ENCODE assay signal across 9 cellular contexts in the genomic region with DNA sequence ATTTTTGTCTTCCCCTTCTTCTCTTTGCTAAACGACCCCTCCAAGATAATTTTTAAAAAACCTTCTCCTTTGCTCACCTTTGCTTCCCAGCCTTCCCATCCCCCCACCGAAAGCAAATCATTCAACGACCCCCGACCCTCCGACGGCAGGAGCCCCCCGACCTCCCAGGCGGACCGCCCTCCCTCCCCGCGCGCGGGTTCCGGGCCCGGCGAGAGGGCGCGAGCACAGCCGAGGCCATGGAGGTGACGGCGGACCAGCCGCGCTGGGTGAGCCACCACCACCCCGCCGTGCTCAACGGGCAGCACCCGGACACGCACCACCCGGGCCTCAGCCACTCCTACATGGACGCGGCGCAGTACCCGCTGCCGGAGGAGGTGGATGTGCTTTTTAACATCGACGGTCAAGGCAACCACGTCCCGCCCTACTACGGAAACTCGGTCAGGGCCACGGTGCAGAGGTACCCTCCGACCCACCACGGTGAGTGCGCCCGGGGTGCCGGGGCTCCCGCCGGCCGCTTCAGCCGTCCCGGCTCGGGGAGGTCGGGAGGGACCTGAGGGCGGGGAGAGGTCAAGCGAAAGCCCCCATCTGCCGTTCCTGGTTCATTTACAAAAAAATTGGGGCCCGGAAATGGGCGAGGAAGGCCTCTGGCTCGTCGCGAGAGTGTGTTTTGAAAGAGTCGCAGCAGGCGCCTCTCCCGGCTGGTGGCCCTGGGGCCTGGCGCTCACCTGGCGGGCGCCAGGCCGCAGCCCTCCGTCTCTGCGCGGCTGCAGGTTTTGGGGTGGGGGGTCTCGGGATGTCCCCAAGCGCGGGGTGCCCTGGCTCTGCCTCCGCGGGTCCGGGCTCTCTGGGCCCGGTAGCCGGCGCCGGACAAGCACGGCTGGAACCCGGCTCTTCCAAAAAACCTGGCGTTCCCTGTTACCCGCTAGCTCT. TPM values are rescaled to one million over a fixed set of nuclear protein-coding genes. Genes with fewer than 3 reads are reported as not detected.
A peak's percentile ranks its signal among the peaks of the same experiment; 100 is the strongest.
DNase-seq lines count a peak whose midpoint lies in the region; ATAC-seq and TF ChIP-seq lines count a peak whose summit lies in the region.
"Had no signal": no experiment of that assay in that cellular context is flagged by ENCODE, and none has a peak within 500 bp of the region (broad histone marks: within the 10 kb centered on the region; RNA-seq: fewer than 3 reads in every experiment).

No MANE protein-coding gene starts in this region.

- DNase-seq in activated CD8-positive, alpha-beta memory T cell treated with anti-CD3 and anti-CD28 coated beads, Interleukin-2, amount 10 ng/mL, durations not matched to agents 7 days and 5 days: peak; percentile 66
- DNase-seq in right atrium auricular region (ENCODE audit: low spot score): no peak
- DNase-seq: NCI-H82 had no signal

- H3K4me3 ChIP-seq in right atrium auricular region (peak overlapping the region; percentile 37 to 56), skeletal muscle satellite cell (ENCODE audit: low read length) (peak overlapping the region; percentile 78)

- peaks cover 18% of the 10 kb centered on the region for H3K27me3 Mint-ChIP-seq in activated CD8-positive, alpha-beta memory T cell treated with anti-CD3 and anti-CD28 coated beads, Interleukin-2, amount 10 ng/mL, durations not matched to agents 7 days and 5 days

- H3K9me3 ChIP-seq in right atrium auricular region (no peaks in the 10 kb centered on the region), skeletal muscle satellite cell (replicated peaks; ENCODE audit: low read length) (no peaks in the 10 kb centered on the region)

- ATAC-seq in GM18498 (IDR thresholded peaks at IDR 0.05; ENCODE audit: unreplicated experiment): peak; percentile 6
- ATAC-seq in activated CD8-positive, alpha-beta memory T cell treated with anti-CD3 and anti-CD28 coated beads, Interleukin-2, amount 10 ng/mL, durations not matched to agents 7 days and 5 days: no peak
- no peak for ATAC-seq in HG02759 (IDR thresholded peaks at IDR 0.05; ENCODE audit: unreplicated experiment)
- no peak for ATAC-seq in HG02885 (IDR thresholded peaks at IDR 0.05; ENCODE audit: poor library complexity, unreplicated experiment)
- ATAC-seq in GM19395 (IDR thresholded peaks at IDR 0.05; ENCODE audit: unreplicated experiment): no peak
- ATAC-seq in GM21576 (IDR thresholded peaks at IDR 0.05; ENCODE audit: unreplicated experiment): no peak

- H3K9ac ChIP-seq in skeletal muscle satellite cell (ENCODE audit: low read depth, low read length): peak overlapping the region; percentile 61

- H3K27ac Mint-ChIP-seq in activated CD8-positive, alpha-beta memory T cell treated with anti-CD3 and anti-CD28 coated beads, Interleukin-2, amount 10 ng/mL, durations not matched to agents 7 days and 5 days: peak overlapping the region; percentile 96

- peak overlapping the region; percentile 90 for H3K4me2 ChIP-seq in skeletal muscle satellite cell (ENCODE audit: low read length)

- H3K4me1 Mint-ChIP-seq in activated CD8-positive, alpha-beta memory T cell treated with anti-CD3 and anti-CD28 coated beads, Interleukin-2, amount 10 ng/mL, durations not matched to agents 7 days and 5 days: peaks cover 52% of the 10 kb centered on the region

- H3K27ac ChIP-seq in right atrium auricular region: peak overlapping the region; percentile 53 to 57

- H3K27me3 ChIP-seq in right atrium auricular region: peaks cover 35 to 51% of the 10 kb centered on the region in 2 donors
- H3K27me3 ChIP-seq in skeletal muscle satellite cell (ENCODE audit: control insufficient read depth, insufficient read depth, low read length): peaks cover 25% of the 10 kb centered on the region

- peaks cover 52% of the 10 kb centered on the region for H3K36me3 Mint-ChIP-seq in activated CD8-positive, alpha-beta memory T cell treated with anti-CD3 and anti-CD28 coated beads, Interleukin-2, amount 10 ng/mL, durations not matched to agents 7 days and 5 days

- H3K4me1 ChIP-seq in right atrium auricular region (peaks cover 0 to 52% of the 10 kb centered on the region in 2 donors), skeletal muscle satellite cell (ENCODE audit: control insufficient read depth, insufficient read depth, low read length) (peaks cover 36% of the 10 kb centered on the region)

- H3K36me3 ChIP-seq in right atrium auricular region: no peaks in the 10 kb centered on the region
- peaks cover 9% of the 10 kb centered on the region for H3K36me3 ChIP-seq in skeletal muscle satellite cell (ENCODE audit: insufficient read depth, low read length)

- TF ChIP-seq CTCF in right atrium auricular region (IDR thresholded peaks at IDR 0.05): no peak

- no peaks in the 10 kb centered on the region for H3K9me3 Mint-ChIP-seq in activated CD8-positive, alpha-beta memory T cell treated with anti-CD3 and anti-CD28 coated beads, Interleukin-2, amount 10 ng/mL, durations not matched to agents 7 days and 5 days (ENCODE audit: low read depth)

- H3K4me3 Mint-ChIP-seq in activated CD8-positive, alpha-beta memory T cell treated with anti-CD3 and anti-CD28 coated beads, Interleukin-2, amount 10 ng/mL, durations not matched to agents 7 days and 5 days: peak overlapping the region; percentile 91

- CTCF ChIA-PET in activated CD8-positive, alpha-beta memory T cell treated with anti-CD3 and anti-CD28 coated beads, Interleukin-2, amount 10 ng/mL, durations not matched to agents 7 days and 5 days (lab: Charles Lee): no interaction called here

RNA-seq across cellular contexts. Expression of gene GATA3, which starts 1.2 kb away (rescaled TPM):
- total RNA-seq in activated CD8-positive, alpha-beta memory T cell treated with anti-CD3 and anti-CD28 coated beads, Interleukin-2, amount 10 ng/mL, durations not matched to agents 7 days and 5 days: 10 to 100 TPM; 61.5 to 83.4 TPM
- total RNA-seq in right atrium auricular region: 1 to 10 TPM in 1 of 2 donors, under 1 TPM in 1; 0.52 to 1.4 TPM
- total RNA-seq in skeletal muscle satellite cell (2012; rRNA removed): 0.22 TPM in 1 of 2 replicates, not detected in the other

Comparison
In these comparisons a context has a peak if more than half of its experiments do, and no peak if none do; other contexts are left out.
1. RNA of gene GATA3, which starts 1.2 kb away (total RNA-seq): 61.5 to 83.4 TPM in activated CD8-positive, alpha-beta memory T cell treated with anti-CD3 and anti-CD28 coated beads, Interleukin-2, amount 10 ng/mL, durations not matched to agents 7 days and 5 days; 0.52 to 1.4 TPM in right atrium auricular region; every median in the first group is over 10 times any median in the second.